Comparison of ENCODE assay signal across 1 cellular context in the genomic region with DNA sequence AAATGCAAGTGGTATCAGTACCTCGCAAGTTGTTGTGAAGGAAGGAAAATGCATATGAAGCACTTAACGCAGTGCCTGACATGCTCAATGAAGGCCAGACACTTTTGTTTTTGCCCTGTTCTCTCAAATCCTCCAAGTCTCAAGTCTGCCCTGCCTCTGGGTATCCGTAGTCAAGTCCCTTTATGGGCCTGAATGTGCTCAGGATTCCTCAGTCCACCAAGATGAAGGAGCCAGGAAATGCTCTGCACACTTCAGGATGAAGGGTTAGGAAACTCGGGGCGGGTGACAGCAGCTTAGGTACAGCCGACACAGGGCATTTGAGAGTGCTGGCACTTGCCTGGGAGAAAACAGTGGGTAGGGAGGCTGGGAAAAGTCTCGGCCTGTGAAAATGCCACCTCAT.
TF ChIP-seq lines count a peak whose summit lies in the region.

No MANE protein-coding gene starts in this region.

TF ChIP-seq in H1, 55 proteins besides CTCF, POLR2A, EP300 and RAD21:
- TF ChIP-seq, protein P1, sequence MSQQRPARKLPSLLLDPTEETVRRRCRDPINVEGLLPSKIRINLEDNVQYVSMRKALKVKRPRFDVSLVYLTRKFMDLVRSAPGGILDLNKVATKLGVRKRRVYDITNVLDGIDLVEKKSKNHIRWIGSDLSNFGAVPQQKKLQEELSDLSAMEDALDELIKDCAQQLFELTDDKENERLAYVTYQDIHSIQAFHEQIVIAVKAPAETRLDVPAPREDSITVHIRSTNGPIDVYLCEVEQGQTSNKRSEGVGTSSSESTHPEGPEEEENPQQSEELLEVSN (IDR thresholded peaks at IDR 0.05), result no peak
- TF ChIP-seq SIN3A (conservative IDR thresholded peaks at IDR 0.05 in 1 of 2, IDR thresholded peaks at IDR 0.05 in 1 of 2; ENCODE audit: low read depth in 1 of 2, low read length in 2 of 2) (no peak), BACH1 (IDR thresholded peaks at IDR 0.05; ENCODE audit: low read length) (no peak), RNF2 (IDR thresholded peaks at IDR 0.05; ENCODE audit: borderline replicate concordance, low read depth, low read length, missing control alignments, poor library complexity, severe bottlenecking) (no peak), KDM4A (IDR thresholded peaks at IDR 0.05; ENCODE audit: low read depth, low read length, severe bottlenecking) (no peak), TAF7 (optimal IDR thresholded peaks at IDR 0.05; ENCODE audit: borderline replicate concordance, low read depth, low read length) (no peak), BRCA1 (IDR thresholded peaks at IDR 0.05; ENCODE audit: low read depth, low read length) (no peak), SP1 (IDR thresholded peaks at IDR 0.05; ENCODE audit: low read depth, low read length) (no peak), CBX8 (IDR thresholded peaks at IDR 0.05; ENCODE audit: borderline replicate concordance, low read depth, low read length) (no peak), SP4 (IDR thresholded peaks at IDR 0.05; ENCODE audit: low read length) (no peak), RXRA (IDR thresholded peaks at IDR 0.05; ENCODE audit: insufficient read depth, low read depth, low read length) (no peak), FOSL1 (IDR thresholded peaks at IDR 0.05; ENCODE audit: insufficient read depth, low read depth, low read length) (no peak), USF2 (IDR thresholded peaks at IDR 0.05; ENCODE audit: low read length) (no peak), CBX5 (IDR thresholded peaks at IDR 0.05; ENCODE audit: low read depth, low read length) (no peak), ATF3 (IDR thresholded peaks at IDR 0.05; ENCODE audit: insufficient read depth, low read depth, low read length) (no peak), JUND (IDR thresholded peaks at IDR 0.05; ENCODE audit: low read length) (no peak), HDAC6 (IDR thresholded peaks at IDR 0.05; ENCODE audit: low read depth, low read length) (no peak), ASH2L (IDR thresholded peaks at IDR 0.05; ENCODE audit: low read length) (no peak), KDM1A (IDR thresholded peaks at IDR 0.05; ENCODE audit: borderline replicate concordance, low read length) (no peak), POLR2AphosphoS5 (IDR thresholded peaks at IDR 0.05; ENCODE audit: low read depth, low read length) (no peak)
TF ChIP-seq in H1: peak in this region for 0.
